8 cellular contexts compared by ENCODE assay signal in the genomic region with DNA sequence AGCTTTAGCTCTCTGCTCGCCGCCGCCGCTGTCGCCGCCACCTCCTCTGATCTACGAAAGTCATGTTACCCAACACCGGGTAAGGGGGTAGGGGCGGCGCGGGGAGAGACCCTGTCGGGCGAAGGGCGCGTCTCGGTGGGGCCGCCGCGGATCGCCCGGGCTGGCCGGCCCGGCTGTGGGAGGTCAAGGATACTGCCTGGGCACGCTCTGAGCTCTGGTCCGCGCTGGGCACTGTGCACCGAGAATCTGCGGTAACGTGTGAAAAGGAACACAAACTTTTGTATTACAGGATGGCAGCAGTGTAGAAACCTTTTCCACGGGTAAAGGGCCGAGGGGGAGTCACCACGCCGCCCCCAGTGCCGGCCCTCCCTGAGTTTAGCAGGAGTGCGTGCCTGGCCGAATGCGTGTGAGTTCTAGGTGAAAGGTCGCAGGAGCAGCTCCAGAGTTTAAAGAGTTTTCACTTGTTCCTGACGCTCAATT. TPM values are rescaled to one million over a fixed set of nuclear protein-coding genes. Genes with fewer than 3 reads are reported as not detected.
DNase-seq lines count a peak whose midpoint lies in the region; ATAC-seq, FAIRE-seq and TF ChIP-seq lines count a peak whose summit lies in the region.

Gene HSDL2, plus strand, starts transcription at position 7 of the 480 bp plus-strand sequence. Its CDS starts 56 bp downstream, at position 63.

- peak within 1 kb of the TSS; percentile 93 for H3K4me2 ChIP-seq in PC-9

- H3K27me3 ChIP-seq in PC-9 (ENCODE audit: insufficient read depth, low read depth) (no peaks in the 10 kb centered on the region), liver (ENCODE audit: control insufficient read depth in 4 of 4, insufficient read depth in 4 of 4, low read length in 3 of 4) (no peaks in the 10 kb centered on the region)

- H3K4me1 Mint-ChIP-seq in stimulated activated naive B cell treated with anti-CD40 and anti-IgM and Interleukin-4, amounts not matched to agents 10 μg/mL and 1 μg/mL and 100 μg/mL, for 72 hours = peaks cover 37 to 66% of the 10 kb centered on the region in 2 donors

- 0 out of 2 replicates have a peak, but pooled peaks cover 3% of the 10 kb centered on the region for H3K36me3 ChIP-seq in PC-9 (ENCODE audit: low read depth)
- no peaks in the 10 kb centered on the region for H3K36me3 ChIP-seq in liver (ENCODE audit: control insufficient read depth in 4 of 4, insufficient read depth in 3 of 4, low read depth in 1 of 4, low read length in 3 of 4)

- no peak for DNase-seq in activated CD8-positive, alpha-beta memory T cell treated with anti-CD3 and anti-CD28 coated beads for 24 hours
- DNase-seq in PC-9 = no peak
- DNase-seq in choroid plexus epithelial cell (ENCODE audit: low read depth) = peak; percentile 37
- DNase-seq in stimulated activated naive B cell treated with anti-CD40 and anti-IgM and Interleukin-4, amounts not matched to agents 10 μg/mL and 1 μg/mL and 100 μg/mL, for 72 hours = peak; percentile 34
- DNase-seq in urothelium cell line (ENCODE audit: low spot score) = no peak

- POLR2A ChIA-PET in activated CD8-positive, alpha-beta memory T cell treated with anti-CD3 and anti-CD28 coated beads for 36 hours (lab: Charles Lee) = interaction anchor here (0.6 to 1.7 kb wide), 8 partner anchors 47 to 1243 kb away, joined by 3 to 22 read pairs (median 5); partner anchors contain the start of genes KIAA1958, PTBP3 and UGCG
- POLR2A ChIA-PET in PC-9 (lab: Charles Lee; ENCODE audit: unreplicated experiment) = interaction anchor here (0.6 to 1.4 kb wide), 11 partner anchors 38 to 827 kb away, joined by 3 to 8 read pairs (median 5); partner anchors contain the start of genes KIAA1958 and PTBP3

- no peaks in the 10 kb centered on the region for H3K9me3 Mint-ChIP-seq in stimulated activated naive B cell treated with anti-CD40 and anti-IgM and Interleukin-4, amounts not matched to agents 10 μg/mL and 1 μg/mL and 100 μg/mL, for 72 hours

- H3K27me3 Mint-ChIP-seq in stimulated activated naive B cell treated with anti-CD40 and anti-IgM and Interleukin-4, amounts not matched to agents 10 μg/mL and 1 μg/mL and 100 μg/mL, for 72 hours = no peaks in the 10 kb centered on the region

- H3K4me3 ChIP-seq in PC-9 = peak within 1 kb of the TSS; percentile 95
- H3K4me3 ChIP-seq in choroid plexus epithelial cell (ENCODE audit: low read depth, low read length) = peak within 1 kb of the TSS; percentile 95
- H3K4me3 ChIP-seq in liver (ENCODE audit: low read depth in 1 of 3, low read length in 3 of 3) = peak within 1 kb of the TSS; percentile 77 to 90 (median 83)

- H2AFZ ChIP-seq in PC-9 = peak within 1 kb of the TSS; percentile 94

- WGBS in liver = under 1% methylated on average over 39 of the region's 39 CpGs

- peak within 1 kb of the TSS; percentile 79 to 99 for H3K9ac ChIP-seq in liver (ENCODE audit: low read depth in 1 of 2, low read length in 2 of 2)

- H3K4me1 ChIP-seq in PC-9 (replicated peaks; ENCODE audit: insufficient read depth) = peaks cover 28% of the 10 kb centered on the region
- H3K4me1 ChIP-seq in liver (ENCODE audit: control insufficient read depth in 4 of 4, insufficient read depth in 4 of 4, low read length in 3 of 4) = peaks cover 15 to 62% (median 52%) of the 10 kb centered on the region in 4 donors

- no peaks in the 10 kb centered on the region for H3K9me2 ChIP-seq in PC-9 (ENCODE audit: insufficient read depth)

- no peaks in the 10 kb centered on the region for H4K20me1 ChIP-seq in PC-9 (ENCODE audit: insufficient read depth)

- H3K27ac ChIP-seq in PC-9 = peak within 1 kb of the TSS; percentile 75
- peak within 1 kb of the TSS; percentile 98 to 99 for H3K27ac ChIP-seq in liver (ENCODE audit: low read depth in 1 of 2, low read length in 2 of 2)

- H3K9me3 ChIP-seq in PC-9 (ENCODE audit: insufficient read depth, low read depth) (no peaks in the 10 kb centered on the region), liver (ENCODE audit: control insufficient read depth in 4 of 4, low read length in 3 of 4) (no peaks in the 10 kb centered on the region)

- intact Hi-C loops in PC-9 (cut with micrococcal nuclease; ENCODE audit: unreplicated experiment) = loop anchor here (10.0 kb wide), 1 partner anchor 375 kb away; the partner anchor contains the start of gene SNX30

- no peak for TF ChIP-seq CTCF in PC-9 (conservative IDR thresholded peaks at IDR 0.05)
- no peak for TF ChIP-seq CTCF in choroid plexus epithelial cell (conservative IDR thresholded peaks at IDR 0.05; ENCODE audit: low read depth, low read length)
- TF ChIP-seq CTCF in liver (IDR thresholded peaks at IDR 0.05; ENCODE audit: low read depth, low read length, missing input control) = no peak

- no peak for FAIRE-seq in urothelium cell line (lab: Jason Lieb, UNC)

- ATAC-seq in HG02885 (IDR thresholded peaks at IDR 0.05; ENCODE audit: poor library complexity, unreplicated experiment) = peak; percentile 27
- peak; percentile 28 to 41 for ATAC-seq in stimulated activated naive B cell treated with anti-CD40 and anti-IgM and Interleukin-4, amounts not matched to agents 10 μg/mL and 1 μg/mL and 100 μg/mL, for 72 hours (replicated peaks)

- peak within 1 kb of the TSS; percentile 98 for H3K27ac Mint-ChIP-seq in stimulated activated naive B cell treated with anti-CD40 and anti-IgM and Interleukin-4, amounts not matched to agents 10 μg/mL and 1 μg/mL and 100 μg/mL, for 72 hours

- peak within 1 kb of the TSS; percentile 97 to 99 for H3K4me3 Mint-ChIP-seq in stimulated activated naive B cell treated with anti-CD40 and anti-IgM and Interleukin-4, amounts not matched to agents 10 μg/mL and 1 μg/mL and 100 μg/mL, for 72 hours

- H3K79me2 ChIP-seq in PC-9 (ENCODE audit: low read depth) = peaks cover 58% of the 10 kb centered on the region

- BruUV-seq in PC-9 (replicated peaks; lab: Mats Ljungman, UMichigan) = TSS peak; percentile 62

- TF ChIP-seq RAD21 in liver (IDR thresholded peaks at IDR 0.05) = no peak

- H3K36me3 Mint-ChIP-seq in stimulated activated naive B cell treated with anti-CD40 and anti-IgM and Interleukin-4, amounts not matched to agents 10 μg/mL and 1 μg/mL and 100 μg/mL, for 72 hours = no peaks in the 10 kb centered on the region

- CTCF ChIA-PET in activated CD8-positive, alpha-beta memory T cell treated with anti-CD3 and anti-CD28 coated beads for 36 hours (lab: Charles Lee) = interaction anchor here (0.8 to 2.6 kb wide), 4 partner anchors 10 to 440 kb away, joined by 3 to 8 read pairs (median 3); partner anchors contain the start of gene PTBP3
- CTCF ChIA-PET in PC-9 (lab: Charles Lee) = interaction anchor here (0.6 to 1.8 kb wide), 6 partner anchors 13 to 1334 kb away, joined by 3 to 12 read pairs (median 6); no protein-coding TSS in a partner anchor

- peaks cover 13% of the 10 kb centered on the region for H3F3A ChIP-seq in PC-9 (ENCODE audit: insufficient read depth, low read depth)

TF ChIP-seq in liver, 16 proteins besides CTCF, POLR2A, EP300 and RAD21 (continues in another document):
- TF ChIP-seq GABPA (IDR thresholded peaks at IDR 0.05 in 1 of 2, conservative IDR thresholded peaks at IDR 0.05 in 1 of 2) (no peak), YY1 (IDR thresholded peaks at IDR 0.05) (no peak), JUND (IDR thresholded peaks at IDR 0.05) (no peak), FOXA2 (IDR thresholded peaks at IDR 0.05) (no peak), TAF1 (conservative IDR thresholded peaks at IDR 0.05) (peak; percentile 5), EGR1 (IDR thresholded peaks at IDR 0.05; ENCODE audit: low read depth in 2 of 2) (no peak), NR2F2 (IDR thresholded peaks at IDR 0.05) (no peak), FOXA1 (IDR thresholded peaks at IDR 0.05) (no peak), RXRA (IDR thresholded peaks at IDR 0.05) (peak; percentile 68 to 74), ZBTB33 (IDR thresholded peaks at IDR 0.05) (no peak), HNF4G (IDR thresholded peaks at IDR 0.05) (no peak), SP1 (IDR thresholded peaks at IDR 0.05) (no peak)
- TF ChIP-seq, protein P1, sequence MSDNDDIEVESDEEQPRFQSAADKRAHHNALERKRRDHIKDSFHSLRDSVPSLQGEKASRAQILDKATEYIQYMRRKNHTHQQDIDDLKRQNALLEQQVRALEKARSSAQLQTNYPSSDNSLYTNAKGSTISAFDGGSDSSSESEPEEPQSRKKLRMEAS (IDR thresholded peaks at IDR 0.05) = no peak

RNA-seq across cellular contexts. Expression of gene HSDL2, which starts in this region (rescaled TPM):
- total RNA-seq in activated CD8-positive, alpha-beta memory T cell treated with anti-CD3 and anti-CD28 coated beads for 36 hours = 10 to 100 TPM; 15.8 to 16.6 TPM
- total RNA-seq in PC-9 (2021) = 51.9 and 60.6 TPM in 2 replicates
- 100 to 1,000 TPM in 1 of 2 donors, 10 to 100 TPM in 1; 26.1 to 135 TPM for total RNA-seq in liver
- 10 to 100 TPM; 72.2 to 86.9 TPM for polyA plus RNA-seq in liver

Comparison
In these comparisons a context has a peak if more than half of its experiments do, and no peak if none do; other contexts are left out.
1. DNase-seq: peak in choroid plexus epithelial cell (single experiment) and stimulated activated naive B cell treated with anti-CD40 and anti-IgM and Interleukin-4, amounts not matched to agents 10 μg/mL and 1 μg/mL and 100 μg/mL, for 72 hours (single experiment); none in activated CD8-positive, alpha-beta memory T cell treated with anti-CD3 and anti-CD28 coated beads for 24 hours (single experiment), PC-9 (0 of 2) and urothelium cell line (single experiment).
2. Peak in every context shown above with its lines, with median percentiles within 50 percentile points of each other: H3K4me3 ChIP-seq.